In genomic region chr15:58924326-58924725, GRCh38 we compare ENCODE assay signal across 1 cellular context.
A peak's percentile ranks its signal among the peaks of the same experiment; 100 is the strongest.
TF ChIP-seq lines count a peak whose summit lies in the region.

No MANE protein-coding gene starts in this region.

TF ChIP-seq in A549, 52 proteins besides CTCF, POLR2A, EP300 and RAD21 (continued from another document):
- TF ChIP-seq BCL3 (IDR thresholded peaks at IDR 0.05) (no peak), MAFK (IDR thresholded peaks at IDR 0.05; ENCODE audit: partially characterized antibody) (no peak), CEBPB (IDR thresholded peaks at IDR 0.05) (peak; percentile 84 to 85)
